Comparison of ENCODE assay signal across 16 cellular contexts in genomic region chr20:58398254-58398653, GRCh38. TPM values are rescaled to one million over a fixed set of nuclear protein-coding genes. Genes with fewer than 3 reads are reported as not detected.
DNase-seq lines count a peak whose midpoint lies in the region; ATAC-seq and TF ChIP-seq lines count a peak whose summit lies in the region.
"Had no signal": no experiment of that assay in that cellular context is flagged by ENCODE, and none has a peak within 500 bp of the region (broad histone marks: within the 10 kb centered on the region; RNA-seq: fewer than 3 reads in every experiment).

No MANE protein-coding gene starts in this region.

- ATAC-seq in WTC11 = no peak
- ATAC-seq in HG03342 (IDR thresholded peaks at IDR 0.05; ENCODE audit: unreplicated experiment) = no peak

- no peaks in the 10 kb centered on the region for H3K9me3 Mint-ChIP-seq in activated CD4-positive, alpha-beta T cell treated with anti-CD3 and anti-CD28 coated beads, Interleukin-2, amount 10 ng/mL, durations not matched to agents 24 days and 14 days
- H3K9me3 Mint-ChIP-seq in WTC11 = no peaks in the 10 kb centered on the region
- no peaks in the 10 kb centered on the region for H3K9me3 Mint-ChIP-seq in neural crest cell

- no peak overlapping the region for H3K27ac ChIP-seq in BLaER1 treated with 17β-estradiol and CSF1 and Interleukin-3, amounts not matched to agents 10 nM and 100 nM
- H3K27ac ChIP-seq in OCI-LY7 (ENCODE audit: low read depth, low read length, poor library complexity, severe bottlenecking) = no peak overlapping the region
- H3K27ac ChIP-seq: C4-2B, PC-9 had no signal

- no peak overlapping the region for H2AFZ ChIP-seq in OCI-LY7 (ENCODE audit: low read length)
- H2AFZ ChIP-seq: PC-9 had no signal

- no peaks in the 10 kb centered on the region for H3K27me3 ChIP-seq in BLaER1 treated with 17β-estradiol and CSF1 and Interleukin-3, amounts not matched to agents 10 nM and 100 nM

- H3K4me1 Mint-ChIP-seq in activated CD4-positive, alpha-beta T cell treated with anti-CD3 and anti-CD28 coated beads, Interleukin-2, amount 10 ng/mL, durations not matched to agents 24 days and 14 days = peaks cover 42% of the 10 kb centered on the region
- H3K4me1 Mint-ChIP-seq in WTC11 (peaks cover 45% of the 10 kb centered on the region), neural crest cell (peaks cover 28% of the 10 kb centered on the region)

- no peaks in the 10 kb centered on the region for H3K27me3 Mint-ChIP-seq in activated CD4-positive, alpha-beta T cell treated with anti-CD3 and anti-CD28 coated beads, Interleukin-2, amount 10 ng/mL, durations not matched to agents 24 days and 14 days
- H3K27me3 Mint-ChIP-seq in WTC11 (ENCODE audit: low read depth) (no peaks in the 10 kb centered on the region), neural crest cell (ENCODE audit: low read depth) (no peaks in the 10 kb centered on the region)

- CTCF ChIA-PET in WTC11 (lab: Charles Lee) = no interaction called here
- CTCF ChIA-PET in OCI-LY7 (lab: Charles Lee; ENCODE audit: unreplicated experiment) = no interaction called here

- BruUV-seq in OCI-LY7 (replicated peaks; lab: Mats Ljungman, UMichigan) = no TSS peak

- H3K9ac ChIP-seq in BLaER1 treated with 17β-estradiol and CSF1 and Interleukin-3, amounts not matched to agents 10 nM and 100 nM = no peak overlapping the region

- peak overlapping the region; percentile 21 for H3K27ac Mint-ChIP-seq in activated CD4-positive, alpha-beta T cell treated with anti-CD3 and anti-CD28 coated beads, Interleukin-2, amount 10 ng/mL, durations not matched to agents 24 days and 14 days
- H3K27ac Mint-ChIP-seq in WTC11 = peak overlapping the region; percentile 57; the same call in 1 of the 2 replicates
- H3K27ac Mint-ChIP-seq in neural crest cell (ENCODE audit: unreplicated experiment) = peak overlapping the region; percentile 45

- H3K36me3 ChIP-seq in BLaER1 treated with 17β-estradiol and CSF1 and Interleukin-3, amounts not matched to agents 10 nM and 100 nM = peaks cover 9 to 76% (median 65%) of the 10 kb centered on the region in 11 experiments; a peak in 20 of 22 replicates
- peaks cover 68% of the 10 kb centered on the region for H3K36me3 ChIP-seq in OCI-LY7 (ENCODE audit: insufficient read depth, low read length)

- no peak for DNase-seq in activated CD4-positive, alpha-beta T cell treated with anti-CD3 and anti-CD28 coated beads, Interleukin-2, amount 10 ng/mL, durations not matched to agents 24 days and 14 days
- DNase-seq in activated CD4-positive, alpha-beta T cell treated with anti-CD3 and anti-CD28 coated beads for 1 hour = no peak
- DNase-seq in WTC11 (ENCODE audit: low spot score) (no peak), neural crest cell (ENCODE audit: low read depth, low spot score) (no peak), T-helper 1 cell (no peak), OCI-LY7 (ENCODE audit: low spot score) (no peak)
- DNase-seq: 8988T, DMS79 treated with DMSO at 0.1 percent for 48 hours, GOT3, KBM-7, NCI-H1092 treated with DMSO at 0.1 percent for 48 hours, NCI-H187, PC-9 had no signal

- peak overlapping the region in 6 of 11 experiments; percentile 3 to 39 (median 32); a peak in 9 of 22 replicates for H3K4me2 ChIP-seq in BLaER1 treated with 17β-estradiol and CSF1 and Interleukin-3, amounts not matched to agents 10 nM and 100 nM
- no peak overlapping the region for H3K4me2 ChIP-seq in OCI-LY7 (ENCODE audit: low read length)
- H3K4me2 ChIP-seq: PC-9 had no signal

- H3K9me3 ChIP-seq in BLaER1 treated with 17β-estradiol and CSF1 and Interleukin-3, amounts not matched to agents 10 nM and 100 nM (replicated peaks in 1 of 11) = peaks cover 0 to 60% (median 34%) of the 10 kb centered on the region in 11 experiments; a peak in 15 of 22 replicates
- H3K9me3 ChIP-seq in OCI-LY7 (ENCODE audit: low read length) = no peaks in the 10 kb centered on the region

- H3K9me2 ChIP-seq in OCI-LY7 (ENCODE audit: insufficient read depth, low read length) = no peaks in the 10 kb centered on the region

- TF ChIP-seq CTCF in WTC11 (IDR thresholded peaks at IDR 0.05) (no peak), neural crest cell (conservative IDR thresholded peaks at IDR 0.05) (no peak), OCI-LY7 (conservative IDR thresholded peaks at IDR 0.05; ENCODE audit: low read length) (no peak)

- H3K4me3 ChIP-seq in BLaER1 treated with 17β-estradiol and CSF1 and Interleukin-3, amounts not matched to agents 10 nM and 100 nM = no peak overlapping the region
- H3K4me3 ChIP-seq in OCI-LY7 (ENCODE audit: low read depth, low read length, poor library complexity, severe bottlenecking) = no peak overlapping the region
- H3K4me3 ChIP-seq: PC-9 had no signal

- POLR2A ChIA-PET in WTC11 (lab: Charles Lee) = interaction anchor here (0.8 to 2.3 kb wide), 2 partner anchors 9 to 23 kb away, joined by 4 to 9 read pairs; partner anchors contain the start of gene VAPB
- POLR2A ChIA-PET in OCI-LY7 (lab: Charles Lee) = no interaction called here

- no peak overlapping the region for H3K4me3 Mint-ChIP-seq in activated CD4-positive, alpha-beta T cell treated with anti-CD3 and anti-CD28 coated beads, Interleukin-2, amount 10 ng/mL, durations not matched to agents 24 days and 14 days
- H3K4me3 Mint-ChIP-seq in WTC11 (no peak overlapping the region), neural crest cell (no peak overlapping the region)

- peaks cover 100% of the 10 kb centered on the region for H3K79me2 ChIP-seq in OCI-LY7 (ENCODE audit: insufficient read depth, low read depth, low read length)

- peaks cover 31 to 53% (median 43%) of the 10 kb centered on the region in 10 experiments for H3K4me1 ChIP-seq in BLaER1 treated with 17β-estradiol and CSF1 and Interleukin-3, amounts not matched to agents 10 nM and 100 nM
- H3K4me1 ChIP-seq in OCI-LY7 (ENCODE audit: insufficient read depth, low read length, poor library complexity, severe bottlenecking) = peaks cover 26% of the 10 kb centered on the region

- peaks cover 77 to 100% (median 98%) of the 10 kb centered on the region in 11 experiments for H4K20me1 ChIP-seq in BLaER1 treated with 17β-estradiol and CSF1 and Interleukin-3, amounts not matched to agents 10 nM and 100 nM
- peaks cover 59% of the 10 kb centered on the region for H4K20me1 ChIP-seq in OCI-LY7 (ENCODE audit: insufficient read depth, low read length)

- peaks cover 25% of the 10 kb centered on the region for H3K36me3 Mint-ChIP-seq in activated CD4-positive, alpha-beta T cell treated with anti-CD3 and anti-CD28 coated beads, Interleukin-2, amount 10 ng/mL, durations not matched to agents 24 days and 14 days (ENCODE audit: low read depth)
- H3K36me3 Mint-ChIP-seq in WTC11 (peaks cover 2% of the 10 kb centered on the region), neural crest cell (ENCODE audit: low read depth) (peaks cover 10% of the 10 kb centered on the region)

- intact Hi-C loops in activated CD4-positive, alpha-beta T cell treated with anti-CD3 and anti-CD28 coated beads, Interleukin-2, amount 10 ng/mL, durations not matched to agents 24 days and 14 days (cut with micrococcal nuclease) = no loop called here
- intact Hi-C loops in OCI-LY7 (cut with micrococcal nuclease; ENCODE audit: unreplicated experiment) = no loop called here

TF ChIP-seq in WTC11, 78 proteins besides CTCF, POLR2A, EP300 and RAD21 (continues in another document):
- no peak for TF ChIP-seq IRF1 (CRISPR knock-in tag; IDR thresholded peaks at IDR 0.05)
- TF ChIP-seq TEAD4 (CRISPR knock-in tag; IDR thresholded peaks at IDR 0.05) = no peak
- no peak for TF ChIP-seq E2F4 (CRISPR knock-in tag; IDR thresholded peaks at IDR 0.05; ENCODE audit: borderline replicate concordance, low read depth)
- TF ChIP-seq ZNF425 (CRISPR knock-in tag; conservative IDR thresholded peaks at IDR 0.05) = no peak

RNA-seq across cellular contexts. Expression of gene VAPB, which starts 9.2 kb away (rescaled TPM):
- total RNA-seq in activated CD4-positive, alpha-beta T cell treated with anti-CD3 and anti-CD28 coated beads, Interleukin-2, amount 10 ng/mL, durations not matched to agents 24 days and 14 days = 35.0 and 36.5 TPM in 2 replicates
- total RNA-seq in WTC11 (2021) (46.6 to 55.8 TPM (median 54.8 TPM) in 3 replicates), neural crest cell (56.6 and 57.7 TPM in 2 replicates), OCI-LY7 (2022) (41.8 and 43.2 TPM in 2 replicates)
- total RNA-seq in OCI-LY7 (2014; rRNA removed; shearing (Covaris generic)) = 12.1 and 13.3 TPM in 2 replicates
